In genomic region chrX:1911401-1912131, GRCh38 we compare ENCODE assay signal across 28 cellular contexts.
"Had no signal": no experiment of that assay in that cellular context is flagged by ENCODE, and none has a peak within 500 bp of the region (broad histone marks: within the 10 kb centered on the region; RNA-seq: fewer than 3 reads in every experiment).

No MANE protein-coding gene starts in this region.

- H3K4me1 ChIP-seq: gastroesophageal sphincter, parathyroid adenoma, psoas muscle, sigmoid colon, tibial nerve had no signal

- H3K4me3 Mint-ChIP-seq: activated CD4-positive, alpha-beta memory T cell treated with anti-CD3 and anti-CD28 coated beads, Interleukin-2, amount 10 ng/mL, durations not matched to agents 7 days and 5 days; activated CD4-positive, alpha-beta T cell treated with anti-CD3 and anti-CD28 coated beads, Interleukin-2, amount 10 ng/mL, durations not matched to agents 7 days and 5 days; activated naive CD4-positive, alpha-beta T cell treated with anti-CD3 and anti-CD28 coated beads, Interleukin-2, amount 50 U/mL, for 24 hours; activated naive CD8-positive, alpha-beta T cell treated with anti-CD3 and anti-CD28 coated beads, Interleukin-2, amount 50 U/mL, for 24 hours; activated T-cell treated with anti-CD3 and anti-CD28 coated beads, Interleukin-2, amount 50 U/mL, for 24 hours; mesothelial cell of epicardium; naive B cell; stimulated activated naive B cell treated with anti-CD40 and anti-IgM and Interleukin-4, amounts not matched to agents 10 μg/mL and 1 μg/mL and 100 μg/mL, for 72 hours; WTC11 had no signal

- H3K36me3 ChIP-seq: gastroesophageal sphincter, sigmoid colon, tibial nerve had no signal

- H2AFZ ChIP-seq: parathyroid adenoma had no signal

- H3K27ac Mint-ChIP-seq: activated CD4-positive, alpha-beta memory T cell treated with anti-CD3 and anti-CD28 coated beads, Interleukin-2, amount 10 ng/mL, durations not matched to agents 7 days and 5 days; activated CD4-positive, alpha-beta T cell treated with anti-CD3 and anti-CD28 coated beads, Interleukin-2, amount 10 ng/mL, durations not matched to agents 7 days and 5 days; activated naive CD4-positive, alpha-beta T cell treated with anti-CD3 and anti-CD28 coated beads, Interleukin-2, amount 50 U/mL, for 24 hours; activated naive CD8-positive, alpha-beta T cell treated with anti-CD3 and anti-CD28 coated beads, Interleukin-2, amount 50 U/mL, for 24 hours; activated T-cell treated with anti-CD3 and anti-CD28 coated beads, Interleukin-2, amount 50 U/mL, for 24 hours; activated T-helper 2 cell treated with anti-CD3 and anti-CD28 coated beads, Interferon-gamma antibody, Interleukin-2, Interleukin-4, amounts not matched to agents 10 μg/mL and 5 μg/mL and 100 μg/mL, durations not matched to agents 14 hours and 24 hours and 36 hours; mesothelial cell of epicardium; stimulated activated naive B cell treated with anti-CD40 and anti-IgM and Interleukin-4, amounts not matched to agents 10 μg/mL and 1 μg/mL and 100 μg/mL, for 72 hours had no signal

- H3K36me3 Mint-ChIP-seq: activated naive CD4-positive, alpha-beta T cell treated with anti-CD3 and anti-CD28 coated beads, Interleukin-2, amount 50 U/mL, for 24 hours; mesothelial cell of epicardium; stimulated activated naive B cell treated with anti-CD40 and anti-IgM and Interleukin-4, amounts not matched to agents 10 μg/mL and 1 μg/mL and 100 μg/mL, for 72 hours; WTC11 had no signal

- H3K27me3 ChIP-seq: gastroesophageal sphincter, sigmoid colon, tibial nerve had no signal

- H3K79me2 ChIP-seq: parathyroid adenoma had no signal

- H3K27me3 Mint-ChIP-seq: activated CD4-positive, alpha-beta memory T cell treated with anti-CD3 and anti-CD28 coated beads, Interleukin-2, amount 10 ng/mL, durations not matched to agents 7 days and 5 days; activated CD4-positive, alpha-beta T cell treated with anti-CD3 and anti-CD28 coated beads, Interleukin-2, amount 10 ng/mL, durations not matched to agents 7 days and 5 days had no signal

- H3K9me3 ChIP-seq: psoas muscle had no signal

- DNase-seq: activated CD4-positive, alpha-beta memory T cell treated with anti-CD3 and anti-CD28 coated beads, Interleukin-2, amount 10 ng/mL, durations not matched to agents 7 days and 5 days; activated CD4-positive, alpha-beta T cell treated with anti-CD3 and anti-CD28 coated beads for 1 hour; activated CD4-positive, alpha-beta T cell treated with anti-CD3 and anti-CD28 coated beads, Interleukin-2, amount 10 ng/mL, durations not matched to agents 7 days and 5 days; activated CD8-positive, alpha-beta memory T cell treated with anti-CD3 and anti-CD28 coated beads, Interleukin-2, amount 50 U/mL, for 48 hours; activated naive CD8-positive, alpha-beta T cell treated with anti-CD3 and anti-CD28 coated beads, Interleukin-2, amount 50 U/mL, for 24 hours; activated T-cell treated with anti-CD3 and anti-CD28 coated beads, Interleukin-2, amount 50 U/mL, for 24 hours; amygdala; caudate nucleus; cortex of kidney; head of caudate nucleus; hippocampal formation; kidney; left colon; naive B cell; nucleus accumbens; psoas muscle; sigmoid colon; small intestine; stimulated activated CD4-positive, alpha-beta T cell treated with anti-CD3 and anti-CD28 coated beads, Interleukin-4, amount 100 ng/mL, for 24 hours; stimulated activated naive B cell treated with anti-CD40 and anti-IgM and Interleukin-4, amounts not matched to agents 10 μg/mL and 1 μg/mL and 100 μg/mL, for 72 hours had no signal

- H3K9ac ChIP-seq: parathyroid adenoma had no signal

- H3K27ac ChIP-seq: gastroesophageal sphincter, parathyroid adenoma, psoas muscle, sigmoid colon, tibial nerve had no signal

- FAIRE-seq: endothelial cell of umbilical vein, kidney, small intestine had no signal

- H3K4me3 ChIP-seq: gastroesophageal sphincter, psoas muscle, sigmoid colon, tibial nerve had no signal

- H3K9me3 Mint-ChIP-seq: activated CD4-positive, alpha-beta T cell treated with anti-CD3 and anti-CD28 coated beads, Interleukin-2, amount 10 ng/mL, durations not matched to agents 7 days and 5 days; activated naive CD4-positive, alpha-beta T cell treated with anti-CD3 and anti-CD28 coated beads, Interleukin-2, amount 50 U/mL, for 24 hours; activated naive CD8-positive, alpha-beta T cell treated with anti-CD3 and anti-CD28 coated beads, Interleukin-2, amount 50 U/mL, for 24 hours; activated T-helper 2 cell treated with anti-CD3 and anti-CD28 coated beads, Interferon-gamma antibody, Interleukin-2, Interleukin-4, amounts not matched to agents 10 μg/mL and 5 μg/mL and 100 μg/mL, durations not matched to agents 14 hours and 24 hours and 36 hours; mesothelial cell of epicardium had no signal

- H3K4me1 Mint-ChIP-seq: activated CD4-positive, alpha-beta memory T cell treated with anti-CD3 and anti-CD28 coated beads, Interleukin-2, amount 10 ng/mL, durations not matched to agents 7 days and 5 days; activated CD4-positive, alpha-beta T cell treated with anti-CD3 and anti-CD28 coated beads, Interleukin-2, amount 10 ng/mL, durations not matched to agents 7 days and 5 days; activated naive CD4-positive, alpha-beta T cell treated with anti-CD3 and anti-CD28 coated beads, Interleukin-2, amount 50 U/mL, for 24 hours; activated naive CD8-positive, alpha-beta T cell treated with anti-CD3 and anti-CD28 coated beads, Interleukin-2, amount 50 U/mL, for 24 hours; mesothelial cell of epicardium had no signal

- ATAC-seq: activated naive CD8-positive, alpha-beta T cell treated with anti-CD3 and anti-CD28 coated beads, Interleukin-2, amount 50 U/mL, for 24 hours; gastroesophageal sphincter; left colon; psoas muscle; stimulated activated naive B cell treated with anti-CD40 and anti-IgM and Interleukin-4, amounts not matched to agents 10 μg/mL and 1 μg/mL and 100 μg/mL, for 72 hours; WTC11 had no signal
